In the genomic region with DNA sequence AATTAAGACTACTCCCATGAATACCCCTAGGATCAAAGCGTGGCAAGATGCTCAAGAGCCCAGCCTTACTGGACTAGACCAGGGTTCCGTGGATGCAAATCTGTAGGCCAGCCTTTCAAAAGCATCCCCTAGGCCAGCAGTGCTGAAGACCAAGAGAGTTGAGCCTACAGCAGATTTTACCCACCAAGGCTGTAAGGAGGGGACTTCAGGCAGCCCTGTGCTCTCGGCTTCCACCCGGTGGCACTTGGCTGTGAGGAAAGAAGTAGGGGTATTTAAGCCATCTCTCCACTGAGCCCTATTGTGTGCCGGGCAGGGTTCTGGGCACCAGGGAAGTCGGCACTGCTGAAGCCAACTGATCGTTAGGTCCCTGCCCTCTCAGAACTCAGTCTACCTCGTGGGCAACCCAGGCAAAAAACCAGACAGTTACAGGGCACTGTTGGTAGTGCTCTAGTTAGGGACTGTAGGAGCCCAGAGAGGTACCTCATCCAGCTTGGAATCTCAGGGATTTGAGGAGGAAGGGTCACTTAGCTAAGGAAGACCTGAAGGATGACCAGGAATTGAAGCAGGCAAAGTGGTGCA, we compare ENCODE assay signal across 1 cellular context.
A peak's percentile ranks its signal among the peaks of the same experiment; 100 is the strongest.
TF ChIP-seq lines count a peak whose summit lies in the region.

No MANE protein-coding gene starts in this region.

TF ChIP-seq in GM12878, 131 proteins besides CTCF, POLR2A, EP300 and RAD21:
- TF ChIP-seq POLR2AphosphoS2 (IDR thresholded peaks at IDR 0.05; ENCODE audit: low read depth, low read length), result 0 out of 2 replicates have a peak, but pooled peaks have one; percentile 14
- TF ChIP-seq RB1 (IDR thresholded peaks at IDR 0.05; ENCODE audit: borderline replicate concordance), result no peak
